Comparison of ENCODE assay signal across 15 cellular contexts in the genomic region with DNA sequence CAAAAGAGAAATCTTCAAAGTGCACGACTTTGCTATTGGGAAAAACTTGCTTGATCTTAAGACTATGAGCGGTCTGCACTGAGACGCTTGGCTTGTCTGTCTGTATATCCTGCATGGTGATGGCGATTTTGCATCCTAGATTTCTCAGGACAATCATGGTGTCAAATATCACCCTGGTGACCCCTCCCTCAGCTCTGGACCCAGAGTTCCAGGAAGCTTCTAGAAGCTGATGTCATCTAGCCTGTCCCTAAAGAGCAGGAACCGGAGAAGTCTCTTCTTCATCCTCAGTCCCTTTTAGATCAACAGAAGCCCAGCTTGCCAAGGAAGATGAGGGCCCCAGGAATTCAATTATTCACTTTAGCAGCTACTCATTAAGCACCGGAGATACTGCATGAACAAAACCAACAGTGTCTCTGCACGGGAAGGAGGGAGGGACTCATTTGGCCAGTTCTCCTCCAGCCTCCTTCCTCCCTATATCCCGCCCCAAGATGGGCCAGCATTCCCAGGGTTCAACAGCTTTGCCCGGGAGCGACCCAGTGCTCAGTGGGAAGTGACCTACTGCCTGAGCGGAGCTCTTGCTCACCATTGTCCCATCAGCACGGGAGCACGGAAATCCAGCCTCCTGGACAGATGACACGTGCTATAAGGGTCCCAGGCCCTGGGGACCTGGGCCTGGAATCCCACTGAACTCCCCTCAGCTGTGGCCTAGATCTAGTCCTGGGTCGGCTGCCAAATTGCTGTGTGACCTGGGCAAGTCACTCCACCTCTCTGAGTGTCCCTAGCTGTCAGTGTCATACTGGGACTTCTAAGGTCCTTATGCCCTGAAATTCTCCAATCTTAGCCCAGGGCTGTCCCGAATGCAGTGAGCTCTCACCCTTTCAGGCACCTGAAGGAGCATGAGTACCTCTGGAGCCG. TPM values are rescaled to one million over a fixed set of nuclear protein-coding genes. Genes with fewer than 3 reads are reported as not detected.
DNase-seq lines count a peak whose midpoint lies in the region; ATAC-seq and TF ChIP-seq lines count a peak whose summit lies in the region.
"Had no signal": no experiment of that assay in that cellular context is flagged by ENCODE, and none has a peak within 500 bp of the region (broad histone marks: within the 10 kb centered on the region; RNA-seq: fewer than 3 reads in every experiment).

No MANE protein-coding gene starts in this region.

- DNase-seq in Calu3, result no peak
- no peak for DNase-seq in WTC11 (ENCODE audit: low spot score)
- no peak for DNase-seq in left lung
- DNase-seq in gastrocnemius medialis, result no peak
- DNase-seq in activated CD4-positive, CD25-positive, alpha-beta regulatory T cell (lab: John Stamatoyannopoulos, UW), result no peak
- DNase-seq in KBM-7, result no peak
- no peak for DNase-seq in activated CD8-positive, alpha-beta memory T cell treated with anti-CD3 and anti-CD28 coated beads, Interleukin-2, amount 50 U/mL, for 48 hours
- no peak for DNase-seq in DMS153 (lab: John Stamatoyannopoulos, UW)
- DNase-seq: activated T-cell treated with anti-CD3 and anti-CD28 coated beads, Interleukin-2, amount 50 U/mL, for 4 hours; DMS 273 treated with DMSO at 0.1 percent for 48 hours; Karpas-422; NCI-H1930 had no signal

- in situ Hi-C loops in gastrocnemius medialis (cut with MboI; ENCODE audit: low sequenced_read_pairs in 4 of 4), result loop anchor here in 2 of 4 donors (10.0 kb wide), 2 partner anchors 52 to 62 kb away; no protein-coding TSS in a partner anchor
- in situ Hi-C loops in KBM-7 (cut with MboI; ENCODE audit: low pct_unique_long_range_greater_than_20kb, low sequenced_read_pairs), result no loop called here

- H3K27me3 Mint-ChIP-seq in Calu3 (ENCODE audit: unreplicated experiment) (no peaks in the 10 kb centered on the region), WTC11 (ENCODE audit: low read depth) (peaks cover 10% of the 10 kb centered on the region)

- no peak for TF ChIP-seq POLR2A in gastrocnemius medialis (IDR thresholded peaks at IDR 0.05)

- intact Hi-C loops in Calu3 (cut with micrococcal nuclease; ENCODE audit: unreplicated experiment), result loop anchor here (5.0 to 10.0 kb wide), 3 partner anchors 52 to 341 kb away; no protein-coding TSS in a partner anchor
- intact Hi-C loops in left lung (cut with DNase I), result no loop called here
- intact Hi-C loops in gastrocnemius medialis (cut with DNase I; ENCODE audit: low total_unique reads), result loop anchor here (1.0 to 10.0 kb wide), 3 partner anchors 62 to 1482 kb away; partner anchors contain the start of gene HAPSTR1

- H3K4me3 ChIP-seq in left lung, result peak overlapping the region in 1 of 2 donors; percentile 73
- H3K4me3 ChIP-seq in gastrocnemius medialis, result peak overlapping the region in 1 of 4 donors; percentile 22
- H3K4me3 ChIP-seq: mucosa of descending colon had no signal

- BruUV-seq in Calu3 (replicated peaks; lab: Mats Ljungman, UMichigan), result no TSS peak

- no peaks in the 10 kb centered on the region for H3K36me3 ChIP-seq in left lung
- H3K36me3 ChIP-seq in gastrocnemius medialis, result no peaks in the 10 kb centered on the region

- H3K9me3 Mint-ChIP-seq in Calu3 (ENCODE audit: low read depth, unreplicated experiment), result no peaks in the 10 kb centered on the region
- H3K9me3 Mint-ChIP-seq in WTC11, result no peaks in the 10 kb centered on the region
- H3K9me3 Mint-ChIP-seq: activated T-cell treated with anti-CD3 and anti-CD28 coated beads, Interleukin-2, amount 50 U/mL, for 4 hours; endodermal cell had no signal

- CTCF ChIA-PET in Calu3 (lab: Charles Lee), result interaction anchor here (0.6 to 1.3 kb wide), 2 partner anchors 56 to 1138 kb away, joined by 3 to 4 read pairs; no protein-coding TSS in a partner anchor
- CTCF ChIA-PET in WTC11 (lab: Charles Lee), result interaction anchor here (0.8 to 4.0 kb wide), 7 partner anchors 10 to 342 kb away, joined by 3 to 22 read pairs (median 4); no protein-coding TSS in a partner anchor

- POLR2A ChIA-PET in WTC11 (lab: Charles Lee), result interaction anchor here (0.8 kb wide), 1 partner anchor 156 kb away, joined by 3 read pairs; no protein-coding TSS in a partner anchor

- H3K27ac Mint-ChIP-seq in Calu3 (ENCODE audit: unreplicated experiment) (no peak overlapping the region), WTC11 (no peak overlapping the region)
- H3K27ac Mint-ChIP-seq: endodermal cell had no signal

- H3K4me1 Mint-ChIP-seq in Calu3 (ENCODE audit: low read depth, unreplicated experiment) (peaks cover 41% of the 10 kb centered on the region), WTC11 (peaks cover 47% of the 10 kb centered on the region)

- ATAC-seq in WTC11, result no peak
- ATAC-seq in left lung, result no peak
- no peak for ATAC-seq in gastrocnemius medialis
- ATAC-seq: activated CD4-positive, CD25-positive, alpha-beta regulatory T cell treated with anti-CD3 and anti-CD28 coated beads, Interleukin-2, amount 50 U/mL, for 24 hours; activated T-cell treated with anti-CD3 and anti-CD28 coated beads, Interleukin-2, amount 50 U/mL, for 4 hours had no signal

- H3K27me3 ChIP-seq in left lung, result peaks cover 0 to 33% of the 10 kb centered on the region in 2 donors
- H3K27me3 ChIP-seq in gastrocnemius medialis, result no peaks in the 10 kb centered on the region

- peak overlapping the region; percentile 83 for H3K4me3 Mint-ChIP-seq in Calu3 (ENCODE audit: low read depth, unreplicated experiment)
- peak overlapping the region; percentile 15; the same call in 1 of the 2 replicates for H3K4me3 Mint-ChIP-seq in WTC11
- H3K4me3 Mint-ChIP-seq: activated T-cell treated with anti-CD3 and anti-CD28 coated beads, Interleukin-2, amount 50 U/mL, for 4 hours; endodermal cell had no signal

- H3K36me3 Mint-ChIP-seq in Calu3 (ENCODE audit: insufficient read depth, unreplicated experiment) (peaks cover 41% of the 10 kb centered on the region), WTC11 (no peaks in the 10 kb centered on the region)

- peak overlapping the region; percentile 91 to 92 for H3K27ac ChIP-seq in left lung
- H3K27ac ChIP-seq in gastrocnemius medialis, result peak overlapping the region; percentile 87 to 93 (median 88)

- TF ChIP-seq CTCF in Calu3 (IDR thresholded peaks at IDR 0.05; ENCODE audit: unreplicated experiment) (no peak), WTC11 (IDR thresholded peaks at IDR 0.05) (no peak), left lung (IDR thresholded peaks at IDR 0.05) (no peak), gastrocnemius medialis (IDR thresholded peaks at IDR 0.05 in 4 of 5, conservative IDR thresholded peaks at IDR 0.05 in 1 of 5) (no peak)

- H3K4me1 ChIP-seq in left lung (peaks cover 33 to 50% of the 10 kb centered on the region in 2 donors), gastrocnemius medialis (peaks cover 39 to 50% of the 10 kb centered on the region in 2 donors)

- H3K9me3 ChIP-seq in left lung, result no peaks in the 10 kb centered on the region
- no peaks in the 10 kb centered on the region for H3K9me3 ChIP-seq in gastrocnemius medialis
- H3K9me3 ChIP-seq: mucosa of descending colon had no signal

TF ChIP-seq in WTC11, 78 proteins besides CTCF, POLR2A, EP300 and RAD21:
- TF ChIP-seq RELA (CRISPR knock-in tag; IDR thresholded peaks at IDR 0.05; ENCODE audit: borderline replicate concordance) (no peak), GTF2I (CRISPR knock-in tag; conservative IDR thresholded peaks at IDR 0.05) (no peak), SMAD3 (CRISPR knock-in tag; IDR thresholded peaks at IDR 0.05; ENCODE audit: borderline replicate concordance) (no peak), NFE2L1 (CRISPR knock-in tag; IDR thresholded peaks at IDR 0.05) (no peak), FOXJ3 (CRISPR knock-in tag; IDR thresholded peaks at IDR 0.05; ENCODE audit: borderline replicate concordance) (no peak), MAX (CRISPR knock-in tag; IDR thresholded peaks at IDR 0.05) (no peak), ZSCAN18 (CRISPR knock-in tag; IDR thresholded peaks at IDR 0.05) (no peak)
- TF ChIP-seq, protein P1, sequence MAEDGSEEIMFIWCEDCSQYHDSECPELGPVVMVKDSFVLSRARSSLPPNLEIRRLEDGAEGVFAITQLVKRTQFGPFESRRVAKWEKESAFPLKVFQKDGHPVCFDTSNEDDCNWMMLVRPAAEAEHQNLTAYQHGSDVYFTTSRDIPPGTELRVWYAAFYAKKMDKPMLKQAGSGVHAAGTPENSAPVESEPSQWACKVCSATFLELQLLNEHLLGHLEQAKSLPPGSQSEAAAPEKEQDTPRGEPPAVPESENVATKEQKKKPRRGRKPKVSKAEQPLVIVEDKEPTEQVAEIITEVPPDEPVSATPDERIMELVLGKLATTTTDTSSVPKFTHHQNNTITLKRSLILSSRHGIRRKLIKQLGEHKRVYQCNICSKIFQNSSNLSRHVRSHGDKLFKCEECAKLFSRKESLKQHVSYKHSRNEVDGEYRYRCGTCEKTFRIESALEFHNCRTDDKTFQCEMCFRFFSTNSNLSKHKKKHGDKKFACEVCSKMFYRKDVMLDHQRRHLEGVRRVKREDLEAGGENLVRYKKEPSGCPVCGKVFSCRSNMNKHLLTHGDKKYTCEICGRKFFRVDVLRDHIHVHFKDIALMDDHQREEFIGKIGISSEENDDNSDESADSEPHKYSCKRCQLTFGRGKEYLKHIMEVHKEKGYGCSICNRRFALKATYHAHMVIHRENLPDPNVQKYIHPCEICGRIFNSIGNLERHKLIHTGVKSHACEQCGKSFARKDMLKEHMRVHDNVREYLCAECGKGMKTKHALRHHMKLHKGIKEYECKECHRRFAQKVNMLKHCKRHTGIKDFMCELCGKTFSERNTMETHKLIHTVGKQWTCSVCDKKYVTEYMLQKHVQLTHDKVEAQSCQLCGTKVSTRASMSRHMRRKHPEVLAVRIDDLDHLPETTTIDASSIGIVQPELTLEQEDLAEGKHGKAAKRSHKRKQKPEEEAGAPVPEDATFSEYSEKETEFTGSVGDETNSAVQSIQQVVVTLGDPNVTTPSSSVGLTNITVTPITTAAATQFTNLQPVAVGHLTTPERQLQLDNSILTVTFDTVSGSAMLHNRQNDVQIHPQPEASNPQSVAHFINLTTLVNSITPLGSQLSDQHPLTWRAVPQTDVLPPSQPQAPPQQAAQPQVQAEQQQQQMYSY (CRISPR knock-in tag; IDR thresholded peaks at IDR 0.05), result no peak

RNA-seq across cellular contexts. Expression of gene EMP2, which starts 3.8 kb away (rescaled TPM):
- 65.9 and 73.9 TPM in 2 replicates for total RNA-seq in Calu3 (2022)
- total RNA-seq in WTC11 (2021), result 15.2 to 16.7 TPM (median 16.4 TPM) in 3 replicates
- 100 to 1,000 TPM; 263 to 487 TPM for total RNA-seq in left lung
- total RNA-seq in gastrocnemius medialis, result 10 to 100 TPM in 3 of 4 donors, 1 to 10 TPM in 1; 7.9 to 13.5 (median 11.7) TPM

Comparison
In these comparisons a context has a peak if more than half of its experiments do, and no peak if none do; other contexts are left out.
1. intact Hi-C loops: an anchor here in Calu3 (5.0 to 10.0 kb wide) and gastrocnemius medialis (1.0 to 10.0 kb wide); none called in left lung.